ENCODE assay signal across 1 cellular context in genomic region chr9:77827104-77827784, GRCh38.
TF ChIP-seq lines count a peak whose summit lies in the region.

No MANE protein-coding gene starts in this region.

TF ChIP-seq in WTC11, 78 proteins besides CTCF, POLR2A, EP300 and RAD21 (continued from another document):
- TF ChIP-seq FOXP4 (CRISPR knock-in tag; IDR thresholded peaks at IDR 0.05): no peak
- TF ChIP-seq, protein P1, sequence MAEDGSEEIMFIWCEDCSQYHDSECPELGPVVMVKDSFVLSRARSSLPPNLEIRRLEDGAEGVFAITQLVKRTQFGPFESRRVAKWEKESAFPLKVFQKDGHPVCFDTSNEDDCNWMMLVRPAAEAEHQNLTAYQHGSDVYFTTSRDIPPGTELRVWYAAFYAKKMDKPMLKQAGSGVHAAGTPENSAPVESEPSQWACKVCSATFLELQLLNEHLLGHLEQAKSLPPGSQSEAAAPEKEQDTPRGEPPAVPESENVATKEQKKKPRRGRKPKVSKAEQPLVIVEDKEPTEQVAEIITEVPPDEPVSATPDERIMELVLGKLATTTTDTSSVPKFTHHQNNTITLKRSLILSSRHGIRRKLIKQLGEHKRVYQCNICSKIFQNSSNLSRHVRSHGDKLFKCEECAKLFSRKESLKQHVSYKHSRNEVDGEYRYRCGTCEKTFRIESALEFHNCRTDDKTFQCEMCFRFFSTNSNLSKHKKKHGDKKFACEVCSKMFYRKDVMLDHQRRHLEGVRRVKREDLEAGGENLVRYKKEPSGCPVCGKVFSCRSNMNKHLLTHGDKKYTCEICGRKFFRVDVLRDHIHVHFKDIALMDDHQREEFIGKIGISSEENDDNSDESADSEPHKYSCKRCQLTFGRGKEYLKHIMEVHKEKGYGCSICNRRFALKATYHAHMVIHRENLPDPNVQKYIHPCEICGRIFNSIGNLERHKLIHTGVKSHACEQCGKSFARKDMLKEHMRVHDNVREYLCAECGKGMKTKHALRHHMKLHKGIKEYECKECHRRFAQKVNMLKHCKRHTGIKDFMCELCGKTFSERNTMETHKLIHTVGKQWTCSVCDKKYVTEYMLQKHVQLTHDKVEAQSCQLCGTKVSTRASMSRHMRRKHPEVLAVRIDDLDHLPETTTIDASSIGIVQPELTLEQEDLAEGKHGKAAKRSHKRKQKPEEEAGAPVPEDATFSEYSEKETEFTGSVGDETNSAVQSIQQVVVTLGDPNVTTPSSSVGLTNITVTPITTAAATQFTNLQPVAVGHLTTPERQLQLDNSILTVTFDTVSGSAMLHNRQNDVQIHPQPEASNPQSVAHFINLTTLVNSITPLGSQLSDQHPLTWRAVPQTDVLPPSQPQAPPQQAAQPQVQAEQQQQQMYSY (CRISPR knock-in tag; IDR thresholded peaks at IDR 0.05): no peak
- no peak for TF ChIP-seq ZNF425 (CRISPR knock-in tag; conservative IDR thresholded peaks at IDR 0.05)
- no peak for TF ChIP-seq FOXK1 (CRISPR knock-in tag; IDR thresholded peaks at IDR 0.05)
- TF ChIP-seq, protein P2, sequence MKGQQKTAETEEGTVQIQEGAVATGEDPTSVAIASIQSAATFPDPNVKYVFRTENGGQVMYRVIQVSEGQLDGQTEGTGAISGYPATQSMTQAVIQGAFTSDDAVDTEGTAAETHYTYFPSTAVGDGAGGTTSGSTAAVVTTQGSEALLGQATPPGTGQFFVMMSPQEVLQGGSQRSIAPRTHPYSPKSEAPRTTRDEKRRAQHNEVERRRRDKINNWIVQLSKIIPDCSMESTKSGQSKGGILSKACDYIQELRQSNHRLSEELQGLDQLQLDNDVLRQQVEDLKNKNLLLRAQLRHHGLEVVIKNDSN (CRISPR knock-in tag; IDR thresholded peaks at IDR 0.05): no peak
- TF ChIP-seq ELF4 (CRISPR knock-in tag; IDR thresholded peaks at IDR 0.05; ENCODE audit: low read depth): no peak
- TF ChIP-seq JAZF1 (CRISPR knock-in tag; IDR thresholded peaks at IDR 0.05): no peak
- no peak for TF ChIP-seq SP1 (CRISPR knock-in tag; conservative IDR thresholded peaks at IDR 0.05)
- TF ChIP-seq ZNF671 (CRISPR knock-in tag; IDR thresholded peaks at IDR 0.05): no peak
- TF ChIP-seq CREM (CRISPR knock-in tag; IDR thresholded peaks at IDR 0.05): no peak
- TF ChIP-seq MYBL2 (CRISPR knock-in tag; IDR thresholded peaks at IDR 0.05): no peak
- TF ChIP-seq MXD4 (CRISPR knock-in tag; IDR thresholded peaks at IDR 0.05; ENCODE audit: borderline replicate concordance): no peak
- TF ChIP-seq TCF7 (CRISPR knock-in tag; IDR thresholded peaks at IDR 0.05; ENCODE audit: low read depth): no peak
- no peak for TF ChIP-seq FOXJ3 (CRISPR knock-in tag; IDR thresholded peaks at IDR 0.05; ENCODE audit: borderline replicate concordance)
